In the genomic region with DNA sequence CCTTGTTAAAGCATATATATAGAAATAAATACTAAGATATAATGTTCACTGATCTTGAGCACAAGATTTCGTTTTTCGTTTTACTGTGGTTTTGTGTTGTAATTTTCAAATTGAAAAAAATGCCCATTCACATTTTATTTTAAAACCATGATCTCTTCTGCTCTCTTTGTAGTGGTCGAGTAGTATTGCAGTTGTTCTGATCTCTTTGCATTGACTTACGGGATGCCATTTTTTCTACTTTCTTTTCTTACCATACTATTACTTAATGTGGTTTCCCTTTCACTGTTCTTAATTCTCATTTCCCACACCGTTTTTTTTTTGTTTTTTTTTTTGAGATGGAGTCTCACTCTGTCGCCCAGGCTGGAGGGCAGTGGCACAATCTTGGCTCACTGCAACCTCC, we compare ENCODE assay signal across 28 cellular contexts.
"Had no signal": no experiment of that assay in that cellular context is flagged by ENCODE, and none has a peak within 500 bp of the region (broad histone marks: within the 10 kb centered on the region; RNA-seq: fewer than 3 reads in every experiment).

No MANE protein-coding gene starts in this region.

- H3K27ac ChIP-seq: colonic mucosa, coronary artery, dorsolateral prefrontal cortex, epithelial cell of prostate, esophagus muscularis mucosa, esophagus squamous epithelium, foreskin keratinocyte, gastrocnemius medialis, gastroesophageal sphincter, heart left ventricle, heart right ventricle had no signal

- H3K9me3 ChIP-seq: colonic mucosa, esophagus squamous epithelium, gastrocnemius medialis, gastroesophageal sphincter had no signal

- FAIRE-seq: colon, endometrium, endothelial cell of umbilical vein, frontal cortex had no signal

- DNase-seq: colonic mucosa; cortex of kidney; dermis blood vessel endothelial cell; dorsolateral prefrontal cortex; effector CD4-positive, alpha-beta T cell; effector CD8-positive, alpha-beta T cell; effector memory CD4-positive, alpha-beta T cell; effector memory CD8-positive, alpha-beta T cell; endodermal cell; erythroblast; esophagus squamous epithelium; foreskin fibroblast; foreskin keratinocyte; foreskin melanocyte; gastrocnemius medialis; glutamatergic neuron; head of caudate nucleus; heart left ventricle; heart right ventricle had no signal

- ATAC-seq: effector memory CD8-positive, alpha-beta T cell; esophagus mucosa; foreskin keratinocyte; gastrocnemius medialis; gastroesophageal sphincter; heart left ventricle; heart right ventricle had no signal

- H3K4me1 ChIP-seq: colonic mucosa, esophagus muscularis mucosa, esophagus squamous epithelium, gastrocnemius medialis, gastroesophageal sphincter, heart left ventricle, heart right ventricle had no signal

- H3K27me3 ChIP-seq: colonic mucosa, dorsolateral prefrontal cortex, esophagus muscularis mucosa, esophagus squamous epithelium, foreskin keratinocyte, gastrocnemius medialis, gastroesophageal sphincter, heart left ventricle, heart right ventricle had no signal

- H3K4me3 ChIP-seq: colonic mucosa, coronary artery, dorsolateral prefrontal cortex, esophagus muscularis mucosa, esophagus squamous epithelium, gastrocnemius medialis, gastroesophageal sphincter, heart left ventricle, heart right ventricle had no signal

- H3K36me3 ChIP-seq: colonic mucosa, gastrocnemius medialis had no signal
